Comparison of ENCODE assay signal across 1 cellular context in genomic region chr18:9474983-9475642, GRCh38.
A peak's percentile ranks its signal among the peaks of the same experiment; 100 is the strongest.
TF ChIP-seq lines count a peak whose summit lies in the region.

TSS of gene RALBP1 (plus strand) at chr18:9475513. CDS start at chr18:9513046, 37,533 bp downstream.

TF ChIP-seq in GM12878, 131 proteins besides CTCF, POLR2A, EP300 and RAD21 (continued from another document and continues in another):
- TF ChIP-seq IRF5 (IDR thresholded peaks at IDR 0.05; ENCODE audit: borderline replicate concordance): peak; percentile 67
- no peak for TF ChIP-seq NFIC (IDR thresholded peaks at IDR 0.05; ENCODE audit: low read depth, low read length)
- peak; percentile 58 for TF ChIP-seq NRF1 (conservative IDR thresholded peaks at IDR 0.05; ENCODE audit: low read depth, low read length)
- TF ChIP-seq GATAD2B (conservative IDR thresholded peaks at IDR 0.05; ENCODE audit: low read depth): no peak
- TF ChIP-seq TAF1 (IDR thresholded peaks at IDR 0.05; ENCODE audit: borderline replicate concordance, low read depth, low read length): peak; percentile 57; the same call in 1 of the 2 replicates
- peak; percentile 53 to 57; a peak in 3 of 4 replicates for TF ChIP-seq IKZF2 (IDR thresholded peaks at IDR 0.05)
- TF ChIP-seq REST (IDR thresholded peaks at IDR 0.05; ENCODE audit: low read depth, low read length): no peak
- TF ChIP-seq ZBTB4 (CRISPR knock-in tag; IDR thresholded peaks at IDR 0.05): no peak
- peak; percentile 26; the same call in 1 of the 2 replicates for TF ChIP-seq SIN3A (IDR thresholded peaks at IDR 0.05; ENCODE audit: low read depth, low read length)
- no peak for TF ChIP-seq MEF2A (IDR thresholded peaks at IDR 0.05; ENCODE audit: insufficient read depth, low read depth, low read length)
- 0 out of 2 replicates have a peak, but pooled peaks have one; percentile 22 for TF ChIP-seq NKRF (conservative IDR thresholded peaks at IDR 0.05)
- TF ChIP-seq HSF1 (IDR thresholded peaks at IDR 0.05; ENCODE audit: low read depth, low read length): no peak
- TF ChIP-seq HCFC1 (IDR thresholded peaks at IDR 0.05; ENCODE audit: low read length): peak; percentile 99
- TF ChIP-seq ZNF687 (IDR thresholded peaks at IDR 0.05): no peak
- no peak for TF ChIP-seq CUX1 (IDR thresholded peaks at IDR 0.05; ENCODE audit: insufficient replicate concordance, low read depth, low read length)
- TF ChIP-seq EED (IDR thresholded peaks at IDR 0.05; ENCODE audit: low read depth): 0 out of 2 replicates have a peak, but pooled peaks have one; percentile 31
- 0 out of 2 replicates have a peak, but pooled peaks have one; percentile 21 for TF ChIP-seq ASH2L (IDR thresholded peaks at IDR 0.05; ENCODE audit: borderline replicate concordance, low read depth)
- no peak for TF ChIP-seq HDAC2 (IDR thresholded peaks at IDR 0.05)
- no peak for TF ChIP-seq MTA3 (IDR thresholded peaks at IDR 0.05; ENCODE audit: borderline replicate concordance, low read length)
- TF ChIP-seq MYB (IDR thresholded peaks at IDR 0.05; ENCODE audit: borderline replicate concordance, low read depth, low read length): peak; percentile 51; the same call in 1 of the 2 replicates
- TF ChIP-seq CHD2 (IDR thresholded peaks at IDR 0.05; ENCODE audit: borderline replicate concordance, low read depth, low read length): peak; percentile 98
- TF ChIP-seq ZBTB40 (IDR thresholded peaks at IDR 0.05; ENCODE audit: borderline replicate concordance): peak; percentile 61; the same call in 1 of the 2 replicates
